8 cellular contexts compared by ENCODE assay signal in the genomic region with DNA sequence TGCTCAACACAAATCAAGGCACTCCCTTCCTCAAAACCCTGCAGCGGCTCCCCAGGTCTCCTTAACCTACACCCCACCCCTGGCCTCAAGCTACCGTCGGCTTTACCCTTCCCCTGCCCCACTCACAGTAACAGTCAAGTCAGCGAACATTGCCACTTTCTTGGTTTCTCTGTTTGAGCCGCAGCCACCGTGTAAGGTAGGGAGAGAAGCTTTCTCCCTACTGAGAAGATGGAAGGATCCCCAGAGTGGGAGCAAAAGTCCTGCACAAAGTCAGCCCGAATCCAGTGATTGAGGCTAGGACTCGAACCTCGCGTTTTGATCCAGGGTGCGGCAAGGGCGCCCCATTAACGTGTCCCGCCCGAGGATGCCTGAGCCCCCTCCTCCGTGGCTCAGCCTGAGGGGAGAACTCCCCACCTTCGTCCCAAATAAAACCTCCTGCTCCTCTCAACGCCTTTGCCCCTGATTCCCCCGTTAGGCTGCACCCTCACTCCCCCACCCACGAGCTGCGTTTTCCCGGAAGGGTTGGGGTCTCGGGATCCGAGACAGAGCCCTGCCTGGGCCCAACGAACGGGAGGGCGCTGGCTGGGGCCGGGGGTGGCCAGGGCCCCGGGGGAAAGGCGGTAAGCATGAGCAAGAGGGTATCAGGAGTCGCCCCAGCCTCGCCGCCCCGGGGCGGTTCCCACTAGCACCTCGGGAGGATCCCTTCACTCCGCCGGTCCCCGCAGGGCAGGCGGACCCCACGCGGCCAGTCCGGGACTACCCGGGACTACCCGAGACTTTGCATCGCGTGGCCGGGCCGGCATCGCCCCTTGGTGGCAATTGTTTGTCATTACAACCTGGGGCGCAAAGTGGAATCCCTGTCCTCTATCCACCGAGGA. TPM values are rescaled to one million over a fixed set of nuclear protein-coding genes. Genes with fewer than 3 reads are reported as not detected.
DNase-seq lines count a peak whose midpoint lies in the region; ATAC-seq and TF ChIP-seq lines count a peak whose summit lies in the region.

No MANE protein-coding gene starts in this region.

- no peaks in the 10 kb centered on the region for H3K36me3 ChIP-seq in right lobe of liver

- peak; percentile 87 to 94 (median 92) for TF ChIP-seq CTCF in right lobe of liver (IDR thresholded peaks at IDR 0.05)

- intact Hi-C loops in right lobe of liver (cut with DNase I) = loop anchor here (5.0 to 10.0 kb wide), 3 partner anchors 38 to 90 kb away; a partner anchor contains a TSS

- H3K4me3 ChIP-seq in right lobe of liver = peak overlapping the region; percentile 25 to 44 (median 39)

- DNase-seq in NCI-H146 (lab: John Stamatoyannopoulos, UW) (peak; percentile 41), NCI-H146 treated with DMSO at 0.1 percent for 48 hours (lab: John Stamatoyannopoulos, UW; ENCODE audit: unreplicated experiment) (no peak), NCI-H1694 (lab: John Stamatoyannopoulos, UW) (peak; percentile 60), ecto neural progenitor cell (ENCODE audit: low spot score) (peak; percentile 94), right lobe of liver (peak; percentile 71 to 77 (median 73))
- DNase-seq in activated CD4-positive, alpha-beta T cell treated with anti-CD3 and anti-CD28 coated beads, Interleukin-2, amount 50 U/mL, for 24 hours (ENCODE audit: low read depth in 1 of 2, low spot score in 1 of 2) = peak; percentile 46 to 55
- DNase-seq in stimulated activated CD4-positive, alpha-beta T cell treated with anti-CD3 and anti-CD28 coated beads, TNF-alpha, amount 100 ng/mL, for 1 hour (ENCODE audit: low read depth in 3 of 3, low spot score in 1 of 3) = peak; percentile 30 to 55 (median 35)

- WGBS in right lobe of liver (ENCODE audit: insufficient coverage, low coverage, low lambda C conversion rate, missing lambda C conversion rate) = 7% methylated on average over 29 of the region's 52 CpGs

- no peak for TF ChIP-seq POLR2A in right lobe of liver (IDR thresholded peaks at IDR 0.05)

- H3K27me3 ChIP-seq in right lobe of liver = no peaks in the 10 kb centered on the region

- ATAC-seq in right lobe of liver (peak; percentile 88 to 95 (median 93)), GM21529 (IDR thresholded peaks at IDR 0.05; ENCODE audit: unreplicated experiment) (no peak)

- H3K27ac ChIP-seq in right lobe of liver = no peak overlapping the region

- no peaks in the 10 kb centered on the region for H3K9me3 ChIP-seq in right lobe of liver

- H3K4me1 ChIP-seq in right lobe of liver = peaks cover 0 to 11% (median 0%) of the 10 kb centered on the region in 4 donors

RNA-seq across cellular contexts. Expression of a gene that starts 9.9 kb away (rescaled TPM):
- total RNA-seq in right lobe of liver = 10 to 100 TPM; 12.1 to 56.2 (median 45.6) TPM

RNA-seq across cellular contexts. Expression of a gene that starts 20.3 kb away (rescaled TPM):
- 10 to 100 TPM in 4 of 6 experiments, 1 to 10 TPM in 2; 6.7 to 23.6 (median 10.9) TPM for total RNA-seq in right lobe of liver

RNA-seq across cellular contexts. Expression of a gene that starts 40.8 kb away (rescaled TPM):
- total RNA-seq in right lobe of liver = not detected

RNA-seq across cellular contexts. Expression of a gene that starts 52.2 kb away (rescaled TPM):
- total RNA-seq in right lobe of liver = not detected
